Comparison of ENCODE assay signal across 16 cellular contexts in genomic region chr17:31401456-31402254, GRCh38. TPM values are rescaled to one million over a fixed set of nuclear protein-coding genes. Genes with fewer than 3 reads are reported as not detected.
DNase-seq lines count a peak whose midpoint lies in the region; ATAC-seq, FAIRE-seq and TF ChIP-seq lines count a peak whose summit lies in the region.
"Had no signal": no experiment of that assay in that cellular context is flagged by ENCODE, and none has a peak within 500 bp of the region (broad histone marks: within the 10 kb centered on the region; RNA-seq: fewer than 3 reads in every experiment).

No MANE protein-coding gene starts in this region.

- H3K27ac ChIP-seq in IMR-90 (ENCODE audit: insufficient read depth, low read length), result no peak overlapping the region
- H3K27ac ChIP-seq in kidney (ENCODE audit: low read depth in 2 of 2, low read length in 2 of 2), result no peak overlapping the region

- H3K9ac ChIP-seq in IMR-90 (ENCODE audit: low read depth, low read length), result no peak overlapping the region
- H3K9ac ChIP-seq in kidney (ENCODE audit: low read length in 2 of 2), result no peak overlapping the region

- H3K4me1 ChIP-seq in IMR-90 (ENCODE audit: control insufficient read depth, insufficient read depth, low read length) (no peaks in the 10 kb centered on the region), kidney (ENCODE audit: control insufficient read depth in 1 of 2, insufficient read depth in 1 of 2, low read depth in 1 of 2, low read length in 2 of 2) (no peaks in the 10 kb centered on the region)

- CTCF ChIA-PET in IMR-90 (lab: Yijun Ruan, JAX) (no interaction called here), WTC11 (lab: Charles Lee) (interaction anchor here (1.0 to 1.4 kb wide), 3 partner anchors 12 to 116 kb away, joined by 3 to 5 read pairs (median 5); no protein-coding TSS in a partner anchor)

- H2BK15ac ChIP-seq in IMR-90 (ENCODE audit: low read depth, low read length), result no peak overlapping the region

- POLR2A ChIA-PET in IMR-90 (lab: Charles Lee; ENCODE audit: unreplicated experiment) (no interaction called here), WTC11 (lab: Charles Lee) (no interaction called here)

- no peak overlapping the region for H4K91ac ChIP-seq in IMR-90 (ENCODE audit: insufficient read depth, low read depth, low read length)

- no peak overlapping the region for H4K8ac ChIP-seq in IMR-90 (ENCODE audit: low read depth in 2 of 2, low read length in 2 of 2)

- H3K36me3 Mint-ChIP-seq in WTC11, result no peaks in the 10 kb centered on the region
- H3K36me3 Mint-ChIP-seq: CD4-positive, CD25-positive, alpha-beta regulatory T cell had no signal

- H2BK5ac ChIP-seq in IMR-90 (ENCODE audit: low read depth, low read length, poor library complexity, severe bottlenecking), result no peak overlapping the region

- H3K4me3 Mint-ChIP-seq in WTC11, result no peak overlapping the region
- H3K4me3 Mint-ChIP-seq: CD4-positive, CD25-positive, alpha-beta regulatory T cell had no signal

- no peaks in the 10 kb centered on the region for H4K20me1 ChIP-seq in IMR-90 (ENCODE audit: insufficient read depth, low read length)

- H3K56ac ChIP-seq in IMR-90 (ENCODE audit: extremely low read depth, insufficient read depth, low read length), result no peak overlapping the region

- TF ChIP-seq CTCF in IMR-90 (conservative IDR thresholded peaks at IDR 0.05; ENCODE audit: low read depth, low read length) (no peak), WTC11 (IDR thresholded peaks at IDR 0.05) (no peak), kidney (IDR thresholded peaks at IDR 0.05; ENCODE audit: borderline replicate concordance, extremely low read depth, insufficient read depth) (no peak)

- H2BK20ac ChIP-seq in IMR-90 (ENCODE audit: low read depth, low read length), result no peak overlapping the region

- no peak overlapping the region for H3K23ac ChIP-seq in IMR-90 (ENCODE audit: low read depth, low read length)

- no peak for TF ChIP-seq POLR2A in IMR-90 (IDR thresholded peaks at IDR 0.05; ENCODE audit: low read depth, low read length)

- in situ Hi-C loops in IMR-90 (cut with MboI; ENCODE audit: low sequenced_read_pairs), result no loop called here

- H3K9me1 ChIP-seq in IMR-90 (ENCODE audit: insufficient read depth, low read length), result no peaks in the 10 kb centered on the region

- H3K18ac ChIP-seq in IMR-90 (ENCODE audit: low read depth, low read length), result no peak overlapping the region

- H3K14ac ChIP-seq in IMR-90 (replicated peaks; ENCODE audit: low read depth, low read length), result no peak overlapping the region

- dilution Hi-C loops in IMR-90 (cut with HindIII; ENCODE audit: low sequenced_read_pairs, unreplicated experiment), result no loop called here

- FAIRE-seq in kidney (lab: Jason Lieb, UNC), result no peak
- FAIRE-seq: H54 had no signal

- no peaks in the 10 kb centered on the region for H3K27me3 Mint-ChIP-seq in WTC11 (ENCODE audit: low read depth)

- peak overlapping the region; percentile 39 for H2AK9ac ChIP-seq in IMR-90 (replicated peaks; ENCODE audit: low read depth, low read length, poor library complexity)

- DNase-seq in DMS 273 treated with DMSO at 0.1 percent for 48 hours (lab: John Stamatoyannopoulos, UW), result peak; percentile 49
- DNase-seq in IMR-90, result no peak
- DNase-seq in WTC11 (ENCODE audit: low spot score), result peak; percentile 7
- peak; percentile 13 for DNase-seq in kidney
- DNase-seq in effector CD8-positive, alpha-beta T cell (lab: John Stamatoyannopoulos, UW), result no peak
- no peak for DNase-seq in iPS-NIHi11 (ENCODE audit: low spot score)
- DNase-seq in activated T-cell treated with anti-CD3 and anti-CD28 coated beads for 4 hours, result no peak
- DNase-seq: CD4-positive, CD25-positive, alpha-beta regulatory T cell; NCI-H1417 treated with DMSO at 0.1 percent for 48 hours; NCI-H510A treated with DMSO at 0.1 percent for 48 hours; NK-92 treated with Interleukin-12 subunit alpha and Interleukin-12 subunit beta, amount 100 ng/mL, for 24 hours; OCI-M1; RPMI8226 had no signal

- H3K9me3 ChIP-seq in IMR-90 (ENCODE audit: control insufficient read depth, insufficient read depth, low read length) (no peaks in the 10 kb centered on the region), kidney (ENCODE audit: control insufficient read depth in 1 of 2, low read length in 2 of 2) (no peaks in the 10 kb centered on the region)

- TF ChIP-seq RAD21 in IMR-90 (IDR thresholded peaks at IDR 0.05; ENCODE audit: low read length), result no peak

- H3K9me3 Mint-ChIP-seq in WTC11, result no peaks in the 10 kb centered on the region
- H3K9me3 Mint-ChIP-seq: CD4-positive, CD25-positive, alpha-beta regulatory T cell; IgD-negative memory B cell had no signal

- H3K36me3 ChIP-seq in IMR-90 (ENCODE audit: control insufficient read depth, insufficient read depth, low read length) (no peaks in the 10 kb centered on the region), kidney (ENCODE audit: control insufficient read depth in 1 of 2, insufficient read depth in 2 of 2, low read length in 2 of 2) (no peaks in the 10 kb centered on the region)

- no TSS peak for BruUV-seq in IMR-90 (replicated peaks; lab: Mats Ljungman, UMichigan)

- intact Hi-C loops in IMR-90 (cut with micrococcal nuclease) (no loop called here), kidney (cut with DNase I) (no loop called here)

- no peak overlapping the region for H2BK120ac ChIP-seq in IMR-90 (ENCODE audit: low read depth, low read length)

- H3K27ac Mint-ChIP-seq in WTC11, result no peak overlapping the region
- H3K27ac Mint-ChIP-seq: CD4-positive, CD25-positive, alpha-beta regulatory T cell; IgD-negative memory B cell had no signal

- no peak overlapping the region for H3K4me2 ChIP-seq in IMR-90 (ENCODE audit: low read depth, low read length)

- 77% methylated on average over 7 of the region's 11 CpGs; no CpG with 5 or more reads in 1 of the 2 experiments for WGBS in IMR-90 (ENCODE audit: extremely low coverage in 2 of 2, insufficient read length in 1 of 2), 2 experiments

- H3K4me3 ChIP-seq in IMR-90 (ENCODE audit: insufficient read depth, low read depth, low read length), result no peak overlapping the region
- H3K4me3 ChIP-seq in kidney (ENCODE audit: low read length in 2 of 2), result no peak overlapping the region

- H2AK5ac ChIP-seq in IMR-90 (ENCODE audit: low read depth, low read length), result no peak overlapping the region

- H2AFZ ChIP-seq in IMR-90 (replicated peaks; ENCODE audit: low read length, poor library complexity), result no peak overlapping the region

- H3K27me3 ChIP-seq in IMR-90 (ENCODE audit: control insufficient read depth, insufficient read depth, low read length), result peaks cover 48% of the 10 kb centered on the region

- H3K4me1 Mint-ChIP-seq in WTC11, result peaks cover 14% of the 10 kb centered on the region

- H3K4ac ChIP-seq in IMR-90 (ENCODE audit: low read depth, low read length), result no peak overlapping the region

- H3K79me1 ChIP-seq in IMR-90 (ENCODE audit: low read depth in 1 of 2, low read length in 2 of 2), result no peaks in the 10 kb centered on the region

- H4K5ac ChIP-seq in IMR-90 (ENCODE audit: low read depth, low read length), result no peak overlapping the region

- ATAC-seq in IMR-90 (ENCODE audit: low read depth) (no peak), WTC11 (no peak), GM19397 (IDR thresholded peaks at IDR 0.05; ENCODE audit: unreplicated experiment) (no peak)

TF ChIP-seq in IMR-90, 13 proteins besides CTCF, POLR2A, EP300 and RAD21:
- TF ChIP-seq RCOR1 (IDR thresholded peaks at IDR 0.05; ENCODE audit: insufficient replicate concordance, low read length), result no peak
TF ChIP-seq in IMR-90: peak in this region for 0.

TF ChIP-seq in WTC11, 78 proteins besides CTCF, POLR2A, EP300 and RAD21 (continues in another document):
- TF ChIP-seq SMAD4 (CRISPR knock-in tag; IDR thresholded peaks at IDR 0.05), result no peak
- no peak for TF ChIP-seq FOXP4 (CRISPR knock-in tag; IDR thresholded peaks at IDR 0.05)
- no peak for TF ChIP-seq ZNF512 (CRISPR knock-in tag; IDR thresholded peaks at IDR 0.05; ENCODE audit: borderline replicate concordance)
- no peak for TF ChIP-seq NR3C1 (CRISPR knock-in tag; conservative IDR thresholded peaks at IDR 0.05; ENCODE audit: low read depth)
- TF ChIP-seq USF2 (CRISPR knock-in tag; IDR thresholded peaks at IDR 0.05), result no peak

RNA-seq across cellular contexts. Expression of gene RAB11FIP4, which starts 10.2 kb away (rescaled TPM):
- 1.1 and 1.4 TPM in 2 replicates for total RNA-seq in IMR-90 (2012; rRNA removed)
- 0.59 and 0.68 TPM in 2 replicates for polyA plus RNA-seq in IMR-90 (2012; rRNA removed)
- 0.60 and 0.84 TPM in 2 replicates for polyA plus RNA-seq in IMR-90 (2012; cell fraction: cytosol; rRNA removed)
- 0.57 and 0.62 TPM in 2 replicates for polyA plus RNA-seq in IMR-90 (2012; cell fraction: nucleus; rRNA removed; ENCODE audit: low replicate concordance)
- total RNA-seq in WTC11 (2021), result 47.3 to 54.9 TPM (median 50.9 TPM) in 3 replicates
- 32.5 TPM for total RNA-seq in kidney
- 10.0 TPM for polyA plus RNA-seq in kidney (ENCODE audit: insufficient read depth, low read depth, low replicate concordance)

Comparison
In these comparisons a context has a peak if more than half of its experiments do, and no peak if none do; other contexts are left out.
1. DNase-seq: peak in DMS 273 treated with DMSO at 0.1 percent for 48 hours (single experiment), WTC11 (single experiment) and kidney (single experiment); none in IMR-90 (single experiment), effector CD8-positive, alpha-beta T cell (single experiment), iPS-NIHi11 (single experiment) and activated T-cell treated with anti-CD3 and anti-CD28 coated beads for 4 hours (single experiment).
2. RNA of gene RAB11FIP4, which starts 10.2 kb away (total RNA-seq): 47.3 to 54.9 TPM in WTC11 and 32.5 TPM in kidney (single experiment); 1.1 to 1.4 TPM in IMR-90; every median in the first group is over 10 times any median in the second.